Comparison of ENCODE assay signal across 19 cellular contexts in genomic region chr9:93513606-93514005, GRCh38.
DNase-seq lines count a peak whose midpoint lies in the region; ATAC-seq, FAIRE-seq and TF ChIP-seq lines count a peak whose summit lies in the region.
"Had no signal": no experiment of that assay in that cellular context is flagged by ENCODE, and none has a peak within 500 bp of the region (broad histone marks: within the 10 kb centered on the region; RNA-seq: fewer than 3 reads in every experiment).

No MANE protein-coding gene starts in this region.

- H2BK12ac ChIP-seq in H9 (ENCODE audit: insufficient read length, low read depth, low read length) (no peak overlapping the region), H1 (ENCODE audit: low read depth, low read length) (no peak overlapping the region)

- H2AK5ac ChIP-seq in H9 (ENCODE audit: insufficient read length, low read length) (no peak overlapping the region), H1 (ENCODE audit: low read depth, low read length) (0 out of 2 replicates have a peak overlapping the region, but pooled peaks have one; percentile 24)

- H3K18ac ChIP-seq in H9 (ENCODE audit: insufficient read length, low read depth, low read length), result no peak overlapping the region
- H3K18ac ChIP-seq in H1 (ENCODE audit: extremely low read depth, low read length), result no peak overlapping the region

- no peak for DNase-seq in activated CD4-positive, alpha-beta T cell treated with anti-CD3 and anti-CD28 coated beads for 36 hours
- no peak for DNase-seq in activated CD4-positive, alpha-beta T cell treated with anti-CD3 and anti-CD28 coated beads, Interleukin-2, amount 10 ng/mL, durations not matched to agents 24 days and 14 days
- DNase-seq in H9 (no peak), H1 (ENCODE audit: low read depth in 1 of 2, low spot score in 2 of 2) (no peak), stomach (no peak), dedifferentiated amniotic fluid mesenchymal stem cell (ENCODE audit: extremely low spot score) (no peak), adrenal gland (no peak)
- DNase-seq in stimulated activated effector memory CD8-positive, alpha-beta T cell treated with anti-CD3 and anti-CD28 coated beads, Interleukin-12 subunit alpha, Interleukin-12 subunit beta, amount 100 ng/mL, for 72 hours (ENCODE audit: low spot score in 2 of 2), result no peak
- DNase-seq: DMS53, EL, NCI-H1436, NCI-H1930, NCI-H226, PC-3, RPMI8226, SIG-M5 had no signal

- no peak for TF ChIP-seq POLR2A in H1 (IDR thresholded peaks at IDR 0.05; ENCODE audit: control extremely low read depth in 1 of 2, low read depth in 2 of 2, low read length in 2 of 2)
- no peak for TF ChIP-seq POLR2A in stomach (IDR thresholded peaks at IDR 0.05)
- TF ChIP-seq POLR2A in adrenal gland (IDR thresholded peaks at IDR 0.05), result no peak

- TF ChIP-seq RAD21 in H1 (IDR thresholded peaks at IDR 0.05 in 1 of 2, conservative IDR thresholded peaks at IDR 0.05 in 1 of 2; ENCODE audit: low read depth in 2 of 2, low read length in 2 of 2), result no peak

- no peak overlapping the region for H3T11ph ChIP-seq in H9 (ENCODE audit: low read length)

- H3K4me2 ChIP-seq in H9 (ENCODE audit: insufficient read depth, insufficient read length, low read length), result no peak overlapping the region
- H3K4me2 ChIP-seq in H1 (ENCODE audit: insufficient read depth in 1 of 2, low read depth in 2 of 2, low read length in 2 of 2), result no peak overlapping the region

- no peaks in the 10 kb centered on the region for H3K27me3 Mint-ChIP-seq in activated CD4-positive, alpha-beta T cell treated with anti-CD3 and anti-CD28 coated beads for 36 hours
- no peaks in the 10 kb centered on the region for H3K27me3 Mint-ChIP-seq in activated CD4-positive, alpha-beta T cell treated with anti-CD3 and anti-CD28 coated beads, Interleukin-2, amount 10 ng/mL, durations not matched to agents 24 days and 14 days
- H3K27me3 Mint-ChIP-seq in H9 (ENCODE audit: low read depth), result no peaks in the 10 kb centered on the region

- TF ChIP-seq EP300 in H1 (IDR thresholded peaks at IDR 0.05; ENCODE audit: borderline replicate concordance in 1 of 2, low read depth in 2 of 2, low read length in 2 of 2), result no peak
- no peak for TF ChIP-seq EP300 in stomach (IDR thresholded peaks at IDR 0.05)

- H3K36me3 ChIP-seq in H1 (ENCODE audit: control insufficient read depth in 2 of 4, insufficient read depth in 4 of 4, low read length in 3 of 4), result peaks cover 0 to 16% (median 0%) of the 10 kb centered on the region in 4 experiments; a peak in 3 of 8 replicates
- H3K36me3 ChIP-seq in stomach, result peaks cover 5 to 32% (median 29%) of the 10 kb centered on the region in 4 donors
- no peaks in the 10 kb centered on the region for H3K36me3 ChIP-seq in adrenal gland (replicated peaks in 1 of 2)

- H3K36me3 Mint-ChIP-seq in activated CD4-positive, alpha-beta T cell treated with anti-CD3 and anti-CD28 coated beads for 36 hours (ENCODE audit: low read depth), result peaks cover 21% of the 10 kb centered on the region
- peaks cover 22% of the 10 kb centered on the region for H3K36me3 Mint-ChIP-seq in activated CD4-positive, alpha-beta T cell treated with anti-CD3 and anti-CD28 coated beads, Interleukin-2, amount 10 ng/mL, durations not matched to agents 24 days and 14 days (ENCODE audit: low read depth)
- peaks cover 8 to 34% (median 12%) of the 10 kb centered on the region in 3 experiments; a peak in 6 of 7 replicates for H3K36me3 Mint-ChIP-seq in H9 (ENCODE audit: insufficient read depth in 1 of 3, low read depth in 3 of 3)
- peaks cover 67% of the 10 kb centered on the region for H3K36me3 Mint-ChIP-seq in stimulated activated effector memory CD8-positive, alpha-beta T cell treated with anti-CD3 and anti-CD28 coated beads, Interleukin-12 subunit alpha, Interleukin-12 subunit beta, amount 100 ng/mL, for 72 hours

- H2BK15ac ChIP-seq in H9 (ENCODE audit: low read depth, low read length) (no peak overlapping the region), H1 (ENCODE audit: low read length) (no peak overlapping the region)

- no peak overlapping the region for H3K4me3 ChIP-seq in H1 (ENCODE audit: extremely low read depth in 1 of 4, insufficient read depth in 2 of 4, low read depth in 3 of 4, low read length in 4 of 4)
- no peak overlapping the region for H3K4me3 ChIP-seq in stomach
- no peak overlapping the region for H3K4me3 ChIP-seq in adrenal gland

- H3K9ac ChIP-seq in H9 (ENCODE audit: extremely low read depth, insufficient read length, low read length) (no peak overlapping the region), H1 (replicated peaks in 1 of 4; ENCODE audit: extremely low read depth in 1 of 4, low read depth in 3 of 4, low read length in 3 of 4) (no peak overlapping the region)

- H3K27ac ChIP-seq in H9 (ENCODE audit: insufficient read length, low read depth, low read length), result no peak overlapping the region
- H3K27ac ChIP-seq in H1 (ENCODE audit: low read depth, low read length), result no peak overlapping the region
- no peak overlapping the region for H3K27ac ChIP-seq in stomach
- no peak overlapping the region for H3K27ac ChIP-seq in adrenal gland
- H3K27ac ChIP-seq: 22Rv1 had no signal

- WGBS in H9 (ENCODE audit: extremely low coverage, insufficient read length, low lambda C conversion rate), result no CpG with 5 or more reads among the region's 9 CpGs
- 92% methylated on average over 9 of the region's 9 CpGs; no CpG with 5 or more reads in 1 of the 2 experiments for WGBS in H1 (ENCODE audit: extremely low coverage in 1 of 2, insufficient coverage in 1 of 2, insufficient read length in 1 of 2, insufficient replicate concordance in 2 of 2, low coverage in 1 of 2, low lambda C conversion rate in 2 of 2, missing lambda C conversion rate in 1 of 2), 2 experiments
- WGBS in stomach, 5 donors, result 55 to 68% (median 66%) methylated on average over 6 to 9 of the region's 9 CpGs
- 68 to 84% (median 82%) methylated on average over 9 of the region's 9 CpGs for WGBS in adrenal gland, 4 donors

- H4K91ac ChIP-seq in H9 (ENCODE audit: insufficient read length, low read depth, low read length) (no peak overlapping the region), H1 (replicated peaks; ENCODE audit: insufficient read length, low read length) (no peak overlapping the region)

- H2BK20ac ChIP-seq in H9 (ENCODE audit: low read depth, low read length, poor library complexity, severe bottlenecking) (no peak overlapping the region), H1 (ENCODE audit: low read length) (no peak overlapping the region)

- peaks cover 2% of the 10 kb centered on the region for H4K20me1 ChIP-seq in H9 (ENCODE audit: control insufficient read depth, insufficient read depth, insufficient read length)
- H4K20me1 ChIP-seq in H1 (replicated peaks in 1 of 2; ENCODE audit: control insufficient read depth in 1 of 2, insufficient read depth in 2 of 2, low read length in 2 of 2), result peaks cover 6 to 7% of the 10 kb centered on the region in 2 experiments

- H3K23ac ChIP-seq in H9 (ENCODE audit: insufficient read length, low read depth, low read length) (no peak overlapping the region), H1 (ENCODE audit: insufficient read length) (no peak overlapping the region)

- H3K27ac Mint-ChIP-seq in activated CD4-positive, alpha-beta T cell treated with anti-CD3 and anti-CD28 coated beads for 36 hours, result peak overlapping the region; percentile 43
- no peak overlapping the region for H3K27ac Mint-ChIP-seq in activated CD4-positive, alpha-beta T cell treated with anti-CD3 and anti-CD28 coated beads, Interleukin-2, amount 10 ng/mL, durations not matched to agents 24 days and 14 days
- peak overlapping the region in 2 of 3 experiments; percentile 15 to 41; a peak in 3 of 7 replicates for H3K27ac Mint-ChIP-seq in H9
- H3K27ac Mint-ChIP-seq in stimulated activated effector memory CD8-positive, alpha-beta T cell treated with anti-CD3 and anti-CD28 coated beads, Interleukin-12 subunit alpha, Interleukin-12 subunit beta, amount 100 ng/mL, for 72 hours, result peak overlapping the region; percentile 60

- POLR2A ChIA-PET in activated CD4-positive, alpha-beta T cell treated with anti-CD3 and anti-CD28 coated beads for 36 hours (lab: Charles Lee), result no interaction called here
- POLR2A ChIA-PET in H1 (lab: Charles Lee; ENCODE audit: partially characterized antibody), result no interaction called here

- no peak for ATAC-seq in activated CD4-positive, alpha-beta T cell treated with anti-CD3 and anti-CD28 coated beads for 36 hours
- no peak for ATAC-seq in stimulated activated effector memory CD8-positive, alpha-beta T cell treated with anti-CD3 and anti-CD28 coated beads, Interleukin-12 subunit alpha, Interleukin-12 subunit beta, amount 100 ng/mL, for 72 hours
- ATAC-seq: PC-3 had no signal

- TF ChIP-seq CTCF in H9 (conservative IDR thresholded peaks at IDR 0.05) (no peak), H1 (IDR thresholded peaks at IDR 0.05; ENCODE audit: control extremely low read depth in 1 of 3, insufficient read depth in 1 of 3, low read depth in 1 of 3, low read length in 3 of 3) (no peak), stomach (IDR thresholded peaks at IDR 0.05) (no peak), adrenal gland (IDR thresholded peaks at IDR 0.05) (no peak)

- H3K23me2 ChIP-seq in H9 (ENCODE audit: insufficient read length, low read depth, low read length, poor library complexity, severe bottlenecking) (no peaks in the 10 kb centered on the region), H1 (ENCODE audit: low read depth, low read length) (no peaks in the 10 kb centered on the region; the same call in 1 of the 2 replicates)

- H2BK120ac ChIP-seq in H9 (ENCODE audit: low read depth, low read length, poor library complexity, severe bottlenecking) (no peak overlapping the region), H1 (replicated peaks; ENCODE audit: low read depth, low read length) (no peak overlapping the region)

- H4K8ac ChIP-seq in H9 (replicated peaks; ENCODE audit: insufficient read length, low read depth, low read length), result no peak overlapping the region
- no peak overlapping the region for H4K8ac ChIP-seq in H1 (ENCODE audit: extremely low read depth, insufficient read depth, low read length)

- CTCF ChIA-PET in activated CD4-positive, alpha-beta T cell treated with anti-CD3 and anti-CD28 coated beads for 36 hours (lab: Charles Lee), result no interaction called here
- CTCF ChIA-PET in H1 (lab: Charles Lee; ENCODE audit: partially characterized antibody), result interaction anchor here (1.0 to 1.1 kb wide), 2 partner anchors 10 to 76 kb away, joined by 3 read pairs; no protein-coding TSS in a partner anchor

- H3K79me1 ChIP-seq in H9 (ENCODE audit: insufficient read depth, low read depth, low read length, poor library complexity, severe bottlenecking), result peaks cover 2% of the 10 kb centered on the region
- peaks cover 10% of the 10 kb centered on the region for H3K79me1 ChIP-seq in H1 (ENCODE audit: low read depth, low read length)

- H3K9me3 Mint-ChIP-seq in activated CD4-positive, alpha-beta T cell treated with anti-CD3 and anti-CD28 coated beads for 36 hours (ENCODE audit: low read depth), result no peaks in the 10 kb centered on the region
- no peaks in the 10 kb centered on the region for H3K9me3 Mint-ChIP-seq in activated CD4-positive, alpha-beta T cell treated with anti-CD3 and anti-CD28 coated beads, Interleukin-2, amount 10 ng/mL, durations not matched to agents 24 days and 14 days
- no peaks in the 10 kb centered on the region for H3K9me3 Mint-ChIP-seq in H9
- no peaks in the 10 kb centered on the region for H3K9me3 Mint-ChIP-seq in stimulated activated effector memory CD8-positive, alpha-beta T cell treated with anti-CD3 and anti-CD28 coated beads, Interleukin-12 subunit alpha, Interleukin-12 subunit beta, amount 100 ng/mL, for 72 hours

- no peak for FAIRE-seq in H1 (lab: Jason Lieb, UNC)
- FAIRE-seq: GM12892, GM18507 had no signal

- H3K4me1 ChIP-seq in H9 (ENCODE audit: insufficient read depth, low read length), result no peaks in the 10 kb centered on the region
- H3K4me1 ChIP-seq in H1 (replicated peaks in 1 of 4; ENCODE audit: control insufficient read depth in 3 of 4, insufficient read depth in 4 of 4, low read length in 3 of 4), result peaks cover 0 to 5% (median 3%) of the 10 kb centered on the region in 4 experiments; a peak in 3 of 7 replicates
- H3K4me1 ChIP-seq in stomach, result peaks cover 5 to 53% (median 28%) of the 10 kb centered on the region in 4 donors
- peaks cover 5 to 32% of the 10 kb centered on the region in 2 donors for H3K4me1 ChIP-seq in adrenal gland (replicated peaks in 1 of 2)

- H3K4ac ChIP-seq in H9 (ENCODE audit: low read depth, low read length) (no peak overlapping the region), H1 (replicated peaks; ENCODE audit: insufficient read length, low read depth, low read length) (no peak overlapping the region)

- H3K79me2 ChIP-seq in H9 (ENCODE audit: insufficient read depth, low read length), result peaks cover 2% of the 10 kb centered on the region; the same call in 1 of the 2 replicates
- peaks cover 0 to 53% of the 10 kb centered on the region in 2 experiments; a peak in 3 of 4 replicates for H3K79me2 ChIP-seq in H1 (ENCODE audit: control insufficient read depth in 1 of 2, insufficient read depth in 2 of 2, low read length in 2 of 2)

- H3K27me3 ChIP-seq in H9 (ENCODE audit: insufficient read depth, low read length), result no peaks in the 10 kb centered on the region
- no peaks in the 10 kb centered on the region for H3K27me3 ChIP-seq in H1 (replicated peaks in 1 of 4; ENCODE audit: control insufficient read depth in 3 of 4, extremely low read depth in 1 of 4, insufficient read depth in 3 of 4, low read length in 3 of 4)
- H3K27me3 ChIP-seq in stomach, result no peaks in the 10 kb centered on the region
- H3K27me3 ChIP-seq in adrenal gland, result no peaks in the 10 kb centered on the region

- intact Hi-C loops in activated CD4-positive, alpha-beta T cell treated with anti-CD3 and anti-CD28 coated beads for 36 hours (cut with DNase I, micrococcal nuclease), result no loop called here
- intact Hi-C loops in activated CD4-positive, alpha-beta T cell treated with anti-CD3 and anti-CD28 coated beads, Interleukin-2, amount 10 ng/mL, durations not matched to agents 24 days and 14 days (cut with micrococcal nuclease), result no loop called here
- intact Hi-C loops in stomach (cut with DNase I; ENCODE audit: low total_unique reads), result no loop called here
- intact Hi-C loops in adrenal gland (cut with DNase I), result loop anchor here in 1 of 2 donors (5.0 kb wide), 1 partner anchor 61 kb away; the partner anchor contains the start of genes FAM120A and FAM120AOS

- H4K5ac ChIP-seq in H9 (ENCODE audit: insufficient read length, low read depth, low read length) (no peak overlapping the region), H1 (ENCODE audit: insufficient read length, low read depth, low read length) (no peak overlapping the region)

- no peaks in the 10 kb centered on the region for H3K9me3 ChIP-seq in H9 (ENCODE audit: control insufficient read depth, low read depth, low read length)
- H3K9me3 ChIP-seq in H1 (ENCODE audit: insufficient read depth in 2 of 2, low read depth in 1 of 2, low read length in 1 of 2), result no peaks in the 10 kb centered on the region
- H3K9me3 ChIP-seq in stomach, result no peaks in the 10 kb centered on the region
- no peaks in the 10 kb centered on the region for H3K9me3 ChIP-seq in adrenal gland (replicated peaks in 1 of 3)

- no peak overlapping the region for H2BK5ac ChIP-seq in H9 (ENCODE audit: insufficient read length, low read length)
- no peak overlapping the region; the same call in 1 of the 2 replicates for H2BK5ac ChIP-seq in H1 (ENCODE audit: low read depth, low read length)

- no peak overlapping the region for H3K14ac ChIP-seq in H9 (ENCODE audit: insufficient read depth, low read length)
- H3K14ac ChIP-seq in H1 (ENCODE audit: insufficient read length), result no peak overlapping the region

- peaks cover 16% of the 10 kb centered on the region for H3K4me1 Mint-ChIP-seq in activated CD4-positive, alpha-beta T cell treated with anti-CD3 and anti-CD28 coated beads for 36 hours
- peaks cover 10% of the 10 kb centered on the region for H3K4me1 Mint-ChIP-seq in activated CD4-positive, alpha-beta T cell treated with anti-CD3 and anti-CD28 coated beads, Interleukin-2, amount 10 ng/mL, durations not matched to agents 24 days and 14 days
- peaks cover 3 to 16% of the 10 kb centered on the region in 2 experiments for H3K4me1 Mint-ChIP-seq in H9
- H3K4me1 Mint-ChIP-seq in stimulated activated effector memory CD8-positive, alpha-beta T cell treated with anti-CD3 and anti-CD28 coated beads, Interleukin-12 subunit alpha, Interleukin-12 subunit beta, amount 100 ng/mL, for 72 hours, result peaks cover 47% of the 10 kb centered on the region

- H3K4me3 Mint-ChIP-seq in activated CD4-positive, alpha-beta T cell treated with anti-CD3 and anti-CD28 coated beads for 36 hours, result no peak overlapping the region
- no peak overlapping the region for H3K4me3 Mint-ChIP-seq in activated CD4-positive, alpha-beta T cell treated with anti-CD3 and anti-CD28 coated beads, Interleukin-2, amount 10 ng/mL, durations not matched to agents 24 days and 14 days
- H3K4me3 Mint-ChIP-seq in H9, result no peak overlapping the region
- no peak overlapping the region for H3K4me3 Mint-ChIP-seq in stimulated activated effector memory CD8-positive, alpha-beta T cell treated with anti-CD3 and anti-CD28 coated beads, Interleukin-12 subunit alpha, Interleukin-12 subunit beta, amount 100 ng/mL, for 72 hours

- H3K56ac ChIP-seq in H9 (ENCODE audit: insufficient read length, low read depth, low read length), result no peak overlapping the region
- no peak overlapping the region for H3K56ac ChIP-seq in H1 (replicated peaks; ENCODE audit: insufficient read length, low read depth, low read length)

- no peak overlapping the region for H2AFZ ChIP-seq in H9 (ENCODE audit: low read length)
- H2AFZ ChIP-seq in H1 (ENCODE audit: low read length), result no peak overlapping the region
